19 cellular contexts compared by ENCODE assay signal in genomic region chr11:95559899-95560298, GRCh38.
DNase-seq lines count a peak whose midpoint lies in the region; ATAC-seq, FAIRE-seq and TF ChIP-seq lines count a peak whose summit lies in the region.
"Had no signal": no experiment of that assay in that cellular context is flagged by ENCODE, and none has a peak within 500 bp of the region (broad histone marks: within the 10 kb centered on the region; RNA-seq: fewer than 3 reads in every experiment).

No MANE protein-coding gene starts in this region.

- no peaks in the 10 kb centered on the region for H3K27me3 Mint-ChIP-seq in activated CD4-positive, alpha-beta T cell treated with anti-CD3 and anti-CD28 coated beads, Interleukin-2, amount 10 ng/mL, durations not matched to agents 24 days and 14 days
- peaks cover 0 to 2% (median 0%) of the 10 kb centered on the region in 3 donors for H3K27me3 Mint-ChIP-seq in CD14-positive monocyte (ENCODE audit: low read depth in 3 of 3)
- H3K27me3 Mint-ChIP-seq: B cell had no signal

- no peak for FAIRE-seq in K562 (lab: Jason Lieb, UNC)
- no peak for FAIRE-seq in H54 (lab: Jason Lieb, UNC)
- FAIRE-seq: HepG2 had no signal

- in situ Hi-C loops in K562 (cut with MboI): no loop called here

- no peak overlapping the region for H3K27ac Mint-ChIP-seq in activated CD4-positive, alpha-beta T cell treated with anti-CD3 and anti-CD28 coated beads, Interleukin-2, amount 10 ng/mL, durations not matched to agents 24 days and 14 days
- H3K27ac Mint-ChIP-seq in CD14-positive monocyte: no peak overlapping the region
- H3K27ac Mint-ChIP-seq: B cell; CD8-positive, alpha-beta T cell had no signal

- no peak overlapping the region for H2AFZ ChIP-seq in K562 (ENCODE audit: low read depth, low read length)

- no peaks in the 10 kb centered on the region for H3K36me3 ChIP-seq in K562 (ENCODE audit: control insufficient read depth, insufficient read depth, low read length)
- no peaks in the 10 kb centered on the region for H3K36me3 ChIP-seq in prostate gland

- H3K4me1 ChIP-seq in K562 (replicated peaks in 1 of 2; ENCODE audit: control insufficient read depth in 2 of 2, insufficient read depth in 2 of 2, low read length in 2 of 2): no peaks in the 10 kb centered on the region; a peak in 1 of 5 replicates
- no peaks in the 10 kb centered on the region for H3K4me1 ChIP-seq in prostate gland (replicated peaks)

- no peak overlapping the region; the same call in 1 of the 2 replicates for H3K4me2 ChIP-seq in K562 (ENCODE audit: insufficient read depth, low read length)

- H4K20me1 ChIP-seq in K562 (replicated peaks; ENCODE audit: control insufficient read depth, insufficient read depth, low read length): no peaks in the 10 kb centered on the region

- ATAC-seq in K562 (no peak), GM18517 (IDR thresholded peaks at IDR 0.05; ENCODE audit: unreplicated experiment) (no peak)
- ATAC-seq: CD8-positive, alpha-beta T cell; HepG2; Panc1 had no signal

- DNase-seq in K562 (ENCODE audit: extremely low read depth in 1 of 4, low spot score in 3 of 4) (no peak), iPS-NIHi11 (ENCODE audit: low spot score) (peak; percentile 18), prostate gland (ENCODE audit: low spot score) (peak; percentile 77), H54 (ENCODE audit: insufficient read length, low spot score) (no peak), CD14-positive monocyte (ENCODE audit: low spot score) (no peak)
- no peak for DNase-seq in activated CD4-positive, alpha-beta T cell treated with anti-CD3 and anti-CD28 coated beads, Interleukin-2, amount 10 ng/mL, durations not matched to agents 24 days and 14 days
- DNase-seq: CD8-positive, alpha-beta T cell; DMS 273 treated with DMSO at 0.1 percent for 48 hours; H7; Kasumi-1; NCI-H1417; NCI-H1930; NCI-H510A; NCI-H82; SHP77 had no signal

- no peak overlapping the region for H3K27ac ChIP-seq in K562 (ENCODE audit: extremely low read depth, low read depth, low read length)
- H3K27ac ChIP-seq in prostate gland: peak overlapping the region; percentile 2 to 45

- whole genome bisulfite sequencing in K562 (ENCODE audit: insufficient coverage, low coverage, missing lambda C conversion rate): 2% methylated on average over 4 of the region's 4 CpGs
- 4% methylated on average over 4 of the region's 4 CpGs for WGBS in prostate gland

- peaks cover 57% of the 10 kb centered on the region for H3K4me1 Mint-ChIP-seq in activated CD4-positive, alpha-beta T cell treated with anti-CD3 and anti-CD28 coated beads, Interleukin-2, amount 10 ng/mL, durations not matched to agents 24 days and 14 days
- peaks cover 4% of the 10 kb centered on the region for H3K4me1 Mint-ChIP-seq in CD14-positive monocyte

- CTCF ChIA-PET in K562 (lab: Yijun Ruan, JAX; ENCODE audit: low intra/inter-chr PET ratio): no interaction called here

- no peaks in the 10 kb centered on the region; a peak in 1 of 5 replicates for H3K27me3 ChIP-seq in K562 (ENCODE audit: control insufficient read depth in 2 of 2, insufficient read depth in 2 of 2, low read length in 2 of 2)
- no peaks in the 10 kb centered on the region for H3K27me3 ChIP-seq in prostate gland (replicated peaks; ENCODE audit: insufficient read depth)

- H3K9me3 Mint-ChIP-seq in activated CD4-positive, alpha-beta T cell treated with anti-CD3 and anti-CD28 coated beads, Interleukin-2, amount 10 ng/mL, durations not matched to agents 24 days and 14 days: peaks cover 19% of the 10 kb centered on the region
- peaks cover 0 to 1% (median 0%) of the 10 kb centered on the region in 7 donors for H3K9me3 Mint-ChIP-seq in CD14-positive monocyte
- H3K9me3 Mint-ChIP-seq: CD8-positive, alpha-beta T cell had no signal

- no peak overlapping the region for H3K4me3 ChIP-seq in K562
- H3K4me3 ChIP-seq in prostate gland: no peak overlapping the region

- peaks cover 9% of the 10 kb centered on the region for H3K36me3 Mint-ChIP-seq in activated CD4-positive, alpha-beta T cell treated with anti-CD3 and anti-CD28 coated beads, Interleukin-2, amount 10 ng/mL, durations not matched to agents 24 days and 14 days (ENCODE audit: low read depth)
- peaks cover 0 to 2% of the 10 kb centered on the region in 2 donors for H3K36me3 Mint-ChIP-seq in CD14-positive monocyte
- H3K36me3 Mint-ChIP-seq: CD8-positive, alpha-beta T cell had no signal

- H3K79me2 ChIP-seq in K562 (ENCODE audit: control insufficient read depth, insufficient read depth, low read length): no peaks in the 10 kb centered on the region

- TF ChIP-seq EP300 in K562 (IDR thresholded peaks at IDR 0.05; ENCODE audit: low read length): no peak

- TF ChIP-seq CTCF in K562 (IDR thresholded peaks at IDR 0.05 in 2 of 3, conservative IDR thresholded peaks at IDR 0.05 in 1 of 3; ENCODE audit: insufficient read depth in 2 of 3, low read depth in 1 of 3, low read length in 3 of 3) (no peak), prostate gland (IDR thresholded peaks at IDR 0.05) (no peak), CD14-positive monocyte (IDR thresholded peaks at IDR 0.05) (no peak)

- no peaks in the 10 kb centered on the region for H3K9me1 ChIP-seq in K562 (ENCODE audit: control insufficient read depth, insufficient read depth, low read length)

- no peaks in the 10 kb centered on the region for H3K9me3 ChIP-seq in K562 (replicated peaks; ENCODE audit: control insufficient read depth, insufficient read depth, low read depth, low read length)
- H3K9me3 ChIP-seq in prostate gland: no peaks in the 10 kb centered on the region

- TF ChIP-seq RAD21 in K562 (CRISPR knock-in tag; conservative IDR thresholded peaks at IDR 0.05 in 1 of 2, IDR thresholded peaks at IDR 0.05 in 1 of 2): no peak

- intact Hi-C loops in K562 (cut with micrococcal nuclease): no loop called here
- intact Hi-C loops in prostate gland (cut with DNase I): loop anchor here (10.0 kb wide), 1 partner anchor 145 kb away; no protein-coding TSS in a partner anchor
- intact Hi-C loops in activated CD4-positive, alpha-beta T cell treated with anti-CD3 and anti-CD28 coated beads, Interleukin-2, amount 10 ng/mL, durations not matched to agents 24 days and 14 days (cut with micrococcal nuclease): loop anchor here (5.0 kb wide), 1 partner anchor 213 kb away; no protein-coding TSS in a partner anchor
- intact Hi-C loops in CD14-positive monocyte (cut with micrococcal nuclease): no loop called here

- POLR2A ChIA-PET in K562 (lab: Yijun Ruan, JAX): no interaction called here

- no peak overlapping the region for H3K4me3 Mint-ChIP-seq in activated CD4-positive, alpha-beta T cell treated with anti-CD3 and anti-CD28 coated beads, Interleukin-2, amount 10 ng/mL, durations not matched to agents 24 days and 14 days
- H3K4me3 Mint-ChIP-seq in CD14-positive monocyte: no peak overlapping the region
- H3K4me3 Mint-ChIP-seq: B cell; CD8-positive, alpha-beta T cell had no signal

- TF ChIP-seq POLR2A in K562 (conservative IDR thresholded peaks at IDR 0.05) (no peak), prostate gland (IDR thresholded peaks at IDR 0.05) (no peak), H54 (IDR thresholded peaks at IDR 0.05; ENCODE audit: low read depth, low read length) (no peak)

- no TSS peak for BruUV-seq in K562 (replicated peaks; lab: Mats Ljungman, UMichigan)

- no peak overlapping the region for H3K9ac ChIP-seq in K562 (ENCODE audit: insufficient read depth in 1 of 2, low read depth in 2 of 2, low read length in 2 of 2)

TF ChIP-seq in K562, 482 proteins besides CTCF, POLR2A, EP300 and RAD21 (continues in another document):
- TF ChIP-seq GABPB1 (CRISPR knock-in tag; IDR thresholded peaks at IDR 0.05) (no peak), NUFIP1 (IDR thresholded peaks at IDR 0.05; ENCODE audit: partially characterized antibody) (no peak), HOMEZ (CRISPR knock-in tag; IDR thresholded peaks at IDR 0.05) (no peak), CC2D1A (IDR thresholded peaks at IDR 0.05) (no peak), STAT5B (CRISPR knock-in tag; IDR thresholded peaks at IDR 0.05) (no peak), RBM15 (IDR thresholded peaks at IDR 0.05; ENCODE audit: insufficient read depth, low read length) (no peak), PBX2 (CRISPR knock-in tag; IDR thresholded peaks at IDR 0.05; ENCODE audit: low read depth) (no peak), PBX2 (tag; conservative IDR thresholded peaks at IDR 0.05; ENCODE audit: low read depth) (peak; percentile 50; the same call in 1 of the 2 replicates), ZNF224 (CRISPR knock-in tag; IDR thresholded peaks at IDR 0.05) (no peak), RAD51 (IDR thresholded peaks at IDR 0.05; ENCODE audit: borderline replicate concordance, low read depth) (no peak)

Comparison
In these comparisons a context has a peak if more than half of its experiments do, and no peak if none do; other contexts are left out.
1. DNase-seq: peak in iPS-NIHi11 (single experiment) and prostate gland (single experiment); none in K562 (0 of 4), H54 (single experiment), activated CD4-positive, alpha-beta T cell treated with anti-CD3 and anti-CD28 coated beads, Interleukin-2, amount 10 ng/mL, durations not matched to agents 24 days and 14 days (single experiment) and CD14-positive monocyte (single experiment).
2. intact Hi-C loops: an anchor here in prostate gland (10.0 kb wide) and activated CD4-positive, alpha-beta T cell treated with anti-CD3 and anti-CD28 coated beads, Interleukin-2, amount 10 ng/mL, durations not matched to agents 24 days and 14 days (5.0 kb wide); none called in K562 and CD14-positive monocyte.